Comparison of ENCODE assay signal across 8 cellular contexts in the genomic region with DNA sequence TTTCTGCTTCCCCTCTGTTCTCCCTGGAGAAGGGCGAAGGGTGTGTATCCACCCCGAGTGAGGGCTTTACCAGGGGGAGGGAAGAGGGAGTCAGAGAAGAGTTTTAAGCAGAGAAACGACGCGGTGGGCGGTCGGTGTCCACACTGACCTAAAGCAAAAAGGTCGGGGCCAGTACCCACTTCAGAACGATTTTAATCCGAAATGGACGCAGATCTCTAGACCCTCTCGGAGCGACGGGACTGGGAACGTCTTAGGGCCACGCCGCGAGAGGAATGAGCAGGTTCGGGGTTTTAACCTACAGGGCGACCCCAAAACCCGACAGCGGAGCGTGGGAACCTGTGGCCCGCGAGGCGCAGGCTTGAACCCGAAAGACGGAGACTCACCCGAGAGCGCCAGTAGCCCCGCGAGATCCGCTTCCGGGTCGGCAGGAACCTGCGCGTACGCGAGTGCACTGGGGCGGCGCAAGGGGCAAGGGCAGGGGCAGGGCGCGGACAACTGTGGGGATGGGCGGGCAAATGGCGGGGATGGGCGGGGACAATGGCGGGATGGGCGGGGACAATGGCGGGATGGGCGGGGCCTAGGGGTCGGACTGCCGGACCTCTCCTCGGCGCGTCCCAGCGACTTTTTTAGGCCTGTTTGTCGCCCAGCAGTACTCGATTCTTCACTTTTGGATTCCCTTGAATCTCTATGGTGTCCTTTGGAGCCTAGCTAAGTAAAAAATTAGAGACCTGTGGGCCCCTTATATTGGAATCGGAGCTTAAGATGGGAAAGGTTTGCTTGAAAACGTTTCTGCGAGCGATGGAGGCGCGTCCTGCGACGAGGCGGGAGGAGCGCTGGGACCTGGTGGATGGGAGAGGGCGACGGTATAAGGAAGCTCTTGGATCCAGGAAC. TPM values are rescaled to one million over a fixed set of nuclear protein-coding genes. Genes with fewer than 3 reads are reported as not detected.
DNase-seq lines count a peak whose midpoint lies in the region; ATAC-seq and TF ChIP-seq lines count a peak whose summit lies in the region.

A gene (minus strand): TSS at position 423 of the 891 bp plus-strand sequence. CDS start 3,323 bp downstream, outside the sequence.

- no peak for TF ChIP-seq CTCF in endothelial cell (IDR thresholded peaks at IDR 0.05; ENCODE audit: unreplicated experiment)

- H3K27ac ChIP-seq in CD4-positive, CD25-positive, alpha-beta regulatory T cell (ENCODE audit: insufficient read depth, low read length, poor library complexity, severe bottlenecking) = peak within 1 kb of the TSS; percentile 41

- peak within 1 kb of the TSS; percentile 35 to 93 (median 80) for H3K4me3 Mint-ChIP-seq in CD4-positive, CD25-positive, alpha-beta regulatory T cell
- H3K4me3 Mint-ChIP-seq in endothelial cell (ENCODE audit: unreplicated experiment) = peak within 1 kb of the TSS; percentile 91

- peaks cover 33% of the 10 kb centered on the region for H3K36me3 Mint-ChIP-seq in CD4-positive, CD25-positive, alpha-beta regulatory T cell
- peaks cover 45% of the 10 kb centered on the region for H3K36me3 Mint-ChIP-seq in endothelial cell (ENCODE audit: low read depth, unreplicated experiment)

- H3K9me3 ChIP-seq in CD4-positive, CD25-positive, alpha-beta regulatory T cell (ENCODE audit: control insufficient read depth in 2 of 2, low read length in 2 of 2) = peaks cover 39 to 71% of the 10 kb centered on the region in 2 experiments

- H3K4me1 Mint-ChIP-seq in CD4-positive, CD25-positive, alpha-beta regulatory T cell = peaks cover 0 to 15% (median 1%) of the 10 kb centered on the region in 4 donors
- peaks cover 6% of the 10 kb centered on the region for H3K4me1 Mint-ChIP-seq in endothelial cell (ENCODE audit: unreplicated experiment)

- peak; percentile 44 to 84 (median 77) for DNase-seq in CD4-positive, CD25-positive, alpha-beta regulatory T cell
- peak; percentile 86 for DNase-seq in NCI-H146 (lab: John Stamatoyannopoulos, UW)
- DNase-seq in activated CD8-positive, alpha-beta memory T cell treated with anti-CD3 and anti-CD28 coated beads, Interleukin-2, amount 50 U/mL, for 4 hours = peak; percentile 82
- peak; percentile 83 for DNase-seq in endothelial cell (ENCODE audit: low spot score)
- DNase-seq in mesenteric fat pad (ENCODE audit: low spot score) = peak; percentile 96
- peak; percentile 64 to 76 (median 67) for DNase-seq in stimulated activated CD4-positive, alpha-beta T cell treated with anti-CD3 and anti-CD28 coated beads, TNF-alpha, amount 100 ng/mL, for 24 hours (ENCODE audit: low read depth in 3 of 3)
- DNase-seq in NCI-H2081 treated with DMSO at 0.1 percent for 48 hours (lab: John Stamatoyannopoulos, UW) = no peak

- H3K27me3 ChIP-seq in CD4-positive, CD25-positive, alpha-beta regulatory T cell (ENCODE audit: control insufficient read depth, insufficient read depth, low read length) = no peaks in the 10 kb centered on the region

- peak within 1 kb of the TSS; percentile 74 to 87 (median 78) for H3K27ac Mint-ChIP-seq in CD4-positive, CD25-positive, alpha-beta regulatory T cell
- peak within 1 kb of the TSS; percentile 72 for H3K27ac Mint-ChIP-seq in endothelial cell (ENCODE audit: unreplicated experiment)

- H3K4me1 ChIP-seq in CD4-positive, CD25-positive, alpha-beta regulatory T cell (ENCODE audit: control insufficient read depth, insufficient read depth, low read length, poor library complexity, severe bottlenecking) = peaks cover 12% of the 10 kb centered on the region

- H3K27me3 Mint-ChIP-seq in CD4-positive, CD25-positive, alpha-beta regulatory T cell = no peaks in the 10 kb centered on the region
- H3K27me3 Mint-ChIP-seq in endothelial cell (ENCODE audit: unreplicated experiment) = peaks cover 3% of the 10 kb centered on the region

- peaks cover 14% of the 10 kb centered on the region for H3K36me3 ChIP-seq in CD4-positive, CD25-positive, alpha-beta regulatory T cell (ENCODE audit: control insufficient read depth, insufficient read depth, low read length)

- H3K4me3 ChIP-seq in CD4-positive, CD25-positive, alpha-beta regulatory T cell (ENCODE audit: low read depth, low read length) = peak within 1 kb of the TSS; percentile 75

- H3K9me3 Mint-ChIP-seq in CD4-positive, CD25-positive, alpha-beta regulatory T cell = peaks cover 0 to 64% (median 16%) of the 10 kb centered on the region in 7 donors
- peaks cover 23% of the 10 kb centered on the region for H3K9me3 Mint-ChIP-seq in endothelial cell (ENCODE audit: unreplicated experiment)

- ATAC-seq in CD4-positive, CD25-positive, alpha-beta regulatory T cell (ENCODE audit: low read depth in 2 of 2) = peak; percentile 95 to 99
- ATAC-seq in HG03442 (IDR thresholded peaks at IDR 0.05; ENCODE audit: unreplicated experiment) = no peak

RNA-seq across cellular contexts. Expression of the gene that starts here (rescaled TPM):
- total RNA-seq in CD4-positive, CD25-positive, alpha-beta regulatory T cell = 4.3 TPM
- 10 to 100 TPM in 2 of 4 donors, 1 to 10 TPM in 1, under 1 TPM in 1; 0.38 to 24.9 (median 9.8) TPM for polyA plus RNA-seq in CD4-positive, CD25-positive, alpha-beta regulatory T cell
- total RNA-seq in endothelial cell (ENCODE audit: unreplicated experiment) = 32.2 TPM
- total RNA-seq in mesenteric fat pad = 9.3 TPM
